Comparison of ENCODE assay signal across 13 cellular contexts in genomic region chrX:135384161-135384836, GRCh38. TPM values are rescaled to one million over a fixed set of nuclear protein-coding genes. Genes with fewer than 3 reads are reported as not detected.
DNase-seq lines count a peak whose midpoint lies in the region; ATAC-seq and TF ChIP-seq lines count a peak whose summit lies in the region.
"Had no signal": no experiment of that assay in that cellular context is flagged by ENCODE, and none has a peak within 500 bp of the region (broad histone marks: within the 10 kb centered on the region; RNA-seq: fewer than 3 reads in every experiment).

No MANE protein-coding gene starts in this region.

- DNase-seq in T follicular helper cell (ENCODE audit: low read depth) = peak; percentile 26
- peak; percentile 48 for DNase-seq in activated T-helper 2 cell treated with anti-CD3 and anti-CD28 coated beads, Interferon-gamma antibody, Interleukin-2, Interleukin-4, amounts not matched to agents 10 μg/mL and 5 μg/mL and 100 μg/mL, durations not matched to agents 14 hours and 24 hours and 36 hours (ENCODE audit: low spot score)
- peak; percentile 12 to 21 for DNase-seq in stimulated activated CD4-positive, alpha-beta T cell treated with anti-CD3 and anti-CD28 coated beads, Interleukin-2, amount 100 ng/mL, for 24 hours
- DNase-seq in AG08395 (ENCODE audit: low spot score) = no peak
- DNase-seq in sigmoid colon = no peak
- DNase-seq in G401 (ENCODE audit: low spot score) = no peak
- DNase-seq: activated B cell treated with CpG ODN at 0.5 μM for 24 hours had no signal

- peaks cover 7% of the 10 kb centered on the region for H3K36me3 Mint-ChIP-seq in activated T-helper 2 cell treated with anti-CD3 and anti-CD28 coated beads, Interferon-gamma antibody, Interleukin-2, Interleukin-4, amounts not matched to agents 10 μg/mL and 5 μg/mL and 100 μg/mL, durations not matched to agents 14 hours and 24 hours and 36 hours (ENCODE audit: low read depth)
- H3K36me3 Mint-ChIP-seq: mesothelial cell of epicardium had no signal

- no peak overlapping the region for H3K27ac ChIP-seq in sigmoid colon
- H3K27ac ChIP-seq: C4-2B, RWPE1 had no signal

- no peak overlapping the region for H3K4me3 ChIP-seq in sigmoid colon

- intact Hi-C loops in activated T-helper 2 cell treated with anti-CD3 and anti-CD28 coated beads, Interferon-gamma antibody, Interleukin-2, Interleukin-4, amounts not matched to agents 10 μg/mL and 5 μg/mL and 100 μg/mL, durations not matched to agents 14 hours and 24 hours and 36 hours (cut with micrococcal nuclease) = loop anchor here (5.0 kb wide), 1 partner anchor 38 kb away; the partner anchor contains the start of gene SMIM10L2A
- intact Hi-C loops in sigmoid colon (cut with DNase I) = no loop called here

- H3K27ac Mint-ChIP-seq in activated T-helper 2 cell treated with anti-CD3 and anti-CD28 coated beads, Interferon-gamma antibody, Interleukin-2, Interleukin-4, amounts not matched to agents 10 μg/mL and 5 μg/mL and 100 μg/mL, durations not matched to agents 14 hours and 24 hours and 36 hours = peak overlapping the region; percentile 75
- H3K27ac Mint-ChIP-seq: activated B cell treated with CpG ODN at 0.5 μM for 24 hours, mesothelial cell of epicardium had no signal

- no peaks in the 10 kb centered on the region for H3K9me3 Mint-ChIP-seq in activated T-helper 2 cell treated with anti-CD3 and anti-CD28 coated beads, Interferon-gamma antibody, Interleukin-2, Interleukin-4, amounts not matched to agents 10 μg/mL and 5 μg/mL and 100 μg/mL, durations not matched to agents 14 hours and 24 hours and 36 hours
- H3K9me3 Mint-ChIP-seq: activated B cell treated with CpG ODN at 0.5 μM for 24 hours had no signal

- H3K27me3 ChIP-seq in sigmoid colon = no peaks in the 10 kb centered on the region

- peak overlapping the region; percentile 37 for H3K4me3 Mint-ChIP-seq in activated T-helper 2 cell treated with anti-CD3 and anti-CD28 coated beads, Interferon-gamma antibody, Interleukin-2, Interleukin-4, amounts not matched to agents 10 μg/mL and 5 μg/mL and 100 μg/mL, durations not matched to agents 14 hours and 24 hours and 36 hours (ENCODE audit: low read depth)
- H3K4me3 Mint-ChIP-seq: activated B cell treated with CpG ODN at 0.5 μM for 24 hours, mesothelial cell of epicardium had no signal

- H3K4me1 ChIP-seq in sigmoid colon = no peaks in the 10 kb centered on the region

- in situ Hi-C loops in G401 (cut with HindIII; ENCODE audit: low sequenced_read_pairs) = no loop called here

- no peaks in the 10 kb centered on the region for H3K36me3 ChIP-seq in sigmoid colon

- H3K9me3 ChIP-seq in sigmoid colon = no peaks in the 10 kb centered on the region

- no peaks in the 10 kb centered on the region for H3K27me3 Mint-ChIP-seq in activated T-helper 2 cell treated with anti-CD3 and anti-CD28 coated beads, Interferon-gamma antibody, Interleukin-2, Interleukin-4, amounts not matched to agents 10 μg/mL and 5 μg/mL and 100 μg/mL, durations not matched to agents 14 hours and 24 hours and 36 hours (ENCODE audit: low read depth)

- WGBS in sigmoid colon, 2 donors = 59 to 79% methylated on average over 6 of the region's 6 CpGs

- TF ChIP-seq EP300 in sigmoid colon (IDR thresholded peaks at IDR 0.05) = no peak

- ATAC-seq in GM18868 (IDR thresholded peaks at IDR 0.05; ENCODE audit: unreplicated experiment) (peak; percentile 89), HG03442 (IDR thresholded peaks at IDR 0.05; ENCODE audit: unreplicated experiment) (no peak)
- ATAC-seq: HCT116 had no signal

- no peak for TF ChIP-seq POLR2A in sigmoid colon (IDR thresholded peaks at IDR 0.05)

- peaks cover 37% of the 10 kb centered on the region for H3K4me1 Mint-ChIP-seq in activated T-helper 2 cell treated with anti-CD3 and anti-CD28 coated beads, Interferon-gamma antibody, Interleukin-2, Interleukin-4, amounts not matched to agents 10 μg/mL and 5 μg/mL and 100 μg/mL, durations not matched to agents 14 hours and 24 hours and 36 hours (ENCODE audit: low read depth)
- H3K4me1 Mint-ChIP-seq: activated B cell treated with CpG ODN at 0.5 μM for 24 hours, mesothelial cell of epicardium had no signal

- no peak for TF ChIP-seq CTCF in sigmoid colon (IDR thresholded peaks at IDR 0.05)

RNA-seq across cellular contexts. Expression of gene SMIM10L2A, which starts 37.4 kb away (rescaled TPM):
- 0.16 and 0.21 TPM in 2 replicates for total RNA-seq in activated T-helper 2 cell treated with anti-CD3 and anti-CD28 coated beads, Interferon-gamma antibody, Interleukin-2, Interleukin-4, amounts not matched to agents 10 μg/mL and 5 μg/mL and 100 μg/mL, durations not matched to agents 14 hours and 24 hours and 36 hours
- 1 to 10 TPM in 3 of 4 donors, under 1 TPM in 1; 0.99 to 1.9 (median 1.1) TPM for total RNA-seq in sigmoid colon
- under 1 TPM in 2 of 3 donors, not detected in 1; under 0.01 to 0.47 TPM for polyA plus RNA-seq in sigmoid colon
- not detected in 2 replicates for total RNA-seq in G401 (2014; rRNA removed; shearing (Covaris generic))

RNA-seq across cellular contexts. Expression of gene ZNF449, which starts 39.7 kb away (rescaled TPM):
- total RNA-seq in activated T-helper 2 cell treated with anti-CD3 and anti-CD28 coated beads, Interferon-gamma antibody, Interleukin-2, Interleukin-4, amounts not matched to agents 10 μg/mL and 5 μg/mL and 100 μg/mL, durations not matched to agents 14 hours and 24 hours and 36 hours = 0.62 and 1.0 TPM in 2 replicates
- 10 to 100 TPM in 1 of 4 donors, 1 to 10 TPM in 3; 5.8 to 10.0 (median 9.0) TPM for total RNA-seq in sigmoid colon
- 1 to 10 TPM in 2 of 3 donors, under 1 TPM in 1; 0.23 to 1.3 (median 1.2) TPM for polyA plus RNA-seq in sigmoid colon
- total RNA-seq in G401 (2014; rRNA removed; shearing (Covaris generic)) = 6.4 and 7.1 TPM in 2 replicates

RNA-seq across cellular contexts. Expression of gene ZNF75D, which starts 40.4 kb away (rescaled TPM):
- total RNA-seq in activated T-helper 2 cell treated with anti-CD3 and anti-CD28 coated beads, Interferon-gamma antibody, Interleukin-2, Interleukin-4, amounts not matched to agents 10 μg/mL and 5 μg/mL and 100 μg/mL, durations not matched to agents 14 hours and 24 hours and 36 hours = 4.0 and 4.8 TPM in 2 replicates
- 1 to 10 TPM; 6.4 to 7.3 (median 6.7) TPM for total RNA-seq in sigmoid colon
- 1 to 10 TPM; 3.9 to 6.7 (median 4.2) TPM for polyA plus RNA-seq in sigmoid colon
- 3.9 and 5.3 TPM in 2 replicates for total RNA-seq in G401 (2014; rRNA removed; shearing (Covaris generic))

Comparison
In these comparisons a context has a peak if more than half of its experiments do, and no peak if none do; other contexts are left out.
1. DNase-seq: peak in T follicular helper cell (single experiment), activated T-helper 2 cell treated with anti-CD3 and anti-CD28 coated beads, Interferon-gamma antibody, Interleukin-2, Interleukin-4, amounts not matched to agents 10 μg/mL and 5 μg/mL and 100 μg/mL, durations not matched to agents 14 hours and 24 hours and 36 hours (single experiment) and stimulated activated CD4-positive, alpha-beta T cell treated with anti-CD3 and anti-CD28 coated beads, Interleukin-2, amount 100 ng/mL, for 24 hours (2 of 2); none in AG08395 (single experiment), sigmoid colon (single experiment) and G401 (single experiment).